ENCODE assay signal across 1 cellular context in genomic region chr3:14322667-14323295, GRCh38.
A peak's percentile ranks its signal among the peaks of the same experiment; 100 is the strongest.
TF ChIP-seq lines count a peak whose summit lies in the region.

No MANE protein-coding gene starts in this region.

TF ChIP-seq in HepG2, 621 proteins besides CTCF, POLR2A, EP300 and RAD21 (continued from another document and continues in another):
- TF ChIP-seq ZBED4 (CRISPR knock-in tag; IDR thresholded peaks at IDR 0.05; ENCODE audit: borderline replicate concordance): peak; percentile 76; the same call in 1 of the 2 replicates
- TF ChIP-seq NR0B2 (CRISPR knock-in tag; IDR thresholded peaks at IDR 0.05): no peak
- TF ChIP-seq ZNF468 (CRISPR knock-in tag; IDR thresholded peaks at IDR 0.05): no peak
- no peak for TF ChIP-seq SP140L (CRISPR knock-in tag; IDR thresholded peaks at IDR 0.05; ENCODE audit: borderline replicate concordance)
- no peak for TF ChIP-seq FOXM1 (CRISPR knock-in tag; IDR thresholded peaks at IDR 0.05)
- TF ChIP-seq PLRG1 (conservative IDR thresholded peaks at IDR 0.05): no peak
- TF ChIP-seq GMEB1 (CRISPR knock-in tag; IDR thresholded peaks at IDR 0.05; ENCODE audit: borderline replicate concordance): peak; percentile 29; the same call in 1 of the 2 replicates
- TF ChIP-seq ZNF841 (CRISPR knock-in tag; IDR thresholded peaks at IDR 0.05; ENCODE audit: borderline replicate concordance): no peak
- no peak for TF ChIP-seq GTF2F1 (IDR thresholded peaks at IDR 0.05; ENCODE audit: low read length)
- TF ChIP-seq ZNF503 (CRISPR knock-in tag; IDR thresholded peaks at IDR 0.05): no peak
- TF ChIP-seq ZNF24 (IDR thresholded peaks at IDR 0.05): no peak; the same call in 1 of the 2 replicates
- no peak for TF ChIP-seq IRF9 (CRISPR knock-in tag; IDR thresholded peaks at IDR 0.05; ENCODE audit: borderline replicate concordance)
- no peak for TF ChIP-seq ZNF318 (CRISPR knock-in tag; IDR thresholded peaks at IDR 0.05)
- no peak for TF ChIP-seq ZNF317 (CRISPR knock-in tag; IDR thresholded peaks at IDR 0.05)
- TF ChIP-seq HDAC6 (IDR thresholded peaks at IDR 0.05; ENCODE audit: low read depth, low read length): no peak
- TF ChIP-seq TBX3 (IDR thresholded peaks at IDR 0.05; ENCODE audit: borderline replicate concordance): peak; percentile 40; the same call in 1 of the 2 replicates
- TF ChIP-seq ZNF644 (CRISPR knock-in tag; IDR thresholded peaks at IDR 0.05; ENCODE audit: low read depth): peak; percentile 91
- TF ChIP-seq RNF2 (conservative IDR thresholded peaks at IDR 0.05; ENCODE audit: low read depth): no peak
- TF ChIP-seq ZNF296 (CRISPR knock-in tag; conservative IDR thresholded peaks at IDR 0.05): no peak
- TF ChIP-seq SMARCC2 (IDR thresholded peaks at IDR 0.05): no peak
- TF ChIP-seq ZNF124 (CRISPR knock-in tag; IDR thresholded peaks at IDR 0.05): no peak
- TF ChIP-seq TARDBP (CRISPR knock-in tag; IDR thresholded peaks at IDR 0.05): peak; percentile 73; the same call in 1 of the 2 replicates
- TF ChIP-seq HIVEP1 (CRISPR knock-in tag; IDR thresholded peaks at IDR 0.05): no peak
- TF ChIP-seq ZNF614 (CRISPR knock-in tag; IDR thresholded peaks at IDR 0.05; ENCODE audit: borderline replicate concordance): peak; percentile 26; the same call in 1 of the 2 replicates
- TF ChIP-seq GZF1 (CRISPR knock-in tag; IDR thresholded peaks at IDR 0.05): no peak
- TF ChIP-seq NFAT5 (CRISPR knock-in tag; IDR thresholded peaks at IDR 0.05): no peak
- TF ChIP-seq PBX2 (CRISPR knock-in tag; IDR thresholded peaks at IDR 0.05): no peak
- TF ChIP-seq HNF4G (IDR thresholded peaks at IDR 0.05; ENCODE audit: borderline replicate concordance, low read depth, low read length): peak; percentile 75
- TF ChIP-seq HNF4G (CRISPR knock-in tag; IDR thresholded peaks at IDR 0.05; ENCODE audit: borderline replicate concordance, low read depth): peak; percentile 38; the same call in 1 of the 2 replicates
